In the genomic region with DNA sequence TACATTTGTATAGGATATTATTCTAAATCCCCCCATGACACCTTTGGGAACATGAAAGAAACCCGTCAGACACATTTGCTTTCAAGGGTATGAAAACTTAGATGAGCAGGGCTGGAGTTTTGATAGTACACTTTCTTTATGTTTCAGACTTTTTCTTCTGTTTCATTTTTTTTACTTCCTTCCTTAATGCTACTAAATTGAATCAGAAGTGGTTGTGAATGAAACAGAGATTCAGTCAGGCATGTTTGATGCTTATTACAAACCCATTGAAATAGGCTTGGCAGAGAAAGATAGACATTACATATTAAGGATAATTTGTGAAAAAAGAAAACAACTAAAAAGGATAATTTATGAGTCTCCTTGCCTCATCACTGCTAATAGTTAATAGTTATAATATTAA, we compare ENCODE assay signal across 19 cellular contexts.
"Had no signal": no experiment of that assay in that cellular context is flagged by ENCODE, and none has a peak within 500 bp of the region (broad histone marks: within the 10 kb centered on the region; RNA-seq: fewer than 3 reads in every experiment).

No MANE protein-coding gene starts in this region.

- H3K27ac Mint-ChIP-seq: activated B cell treated with CpG ODN at 0.5 μM for 24 hours; activated CD4-positive, alpha-beta T cell treated with anti-CD3 and anti-CD28 coated beads, Interleukin-2, amount 10 ng/mL, durations not matched to agents 7 days and 5 days; activated naive CD8-positive, alpha-beta T cell treated with anti-CD3 and anti-CD28 coated beads, Interleukin-2, amount 10 ng/mL, durations not matched to agents 7 days and 5 days; neural progenitor cell; progenitor cell of endocrine pancreas; type B pancreatic cell had no signal

- H2AFZ ChIP-seq: hepatocyte, neural progenitor cell had no signal

- H3K9me3 ChIP-seq: body of pancreas, mucosa of descending colon, stomach had no signal

- H3K79me2 ChIP-seq: hepatocyte had no signal

- H3K9ac ChIP-seq: neural progenitor cell had no signal

- DNase-seq: activated B cell treated with CpG ODN at 0.5 μM for 24 hours; activated CD4-positive, alpha-beta T cell treated with anti-CD3 and anti-CD28 coated beads, Interleukin-2, amount 10 ng/mL, durations not matched to agents 7 days and 5 days; activated gamma-delta T cell; activated naive CD8-positive, alpha-beta T cell treated with anti-CD3 and anti-CD28 coated beads, Interleukin-2, amount 10 ng/mL, durations not matched to agents 7 days and 5 days; activated T-cell treated with anti-CD3 and anti-CD28 coated beads for 4 hours; body of pancreas; effector memory CD8-positive, alpha-beta T cell; left cardiac atrium; mesenchymal stem cell; mucosa of descending colon; naive thymus-derived CD4-positive, alpha-beta T cell; stimulated activated CD4-positive, alpha-beta T cell treated with anti-CD3 and anti-CD28 coated beads, Interleukin-12 subunit alpha, Interleukin-12 subunit beta, amount 100 ng/mL, for 4 hours; stimulated activated CD4-positive, alpha-beta T cell treated with anti-CD3 and anti-CD28 coated beads, Interleukin-1b, Interleukin-23, amount 100 ng/mL, for 48 hours; stimulated activated CD8-positive, alpha-beta memory T cell treated with anti-CD3 and anti-CD28 coated beads, Interleukin-4, amount 100 ng/mL, for 48 hours; stomach had no signal

- H3K4me1 Mint-ChIP-seq: neural progenitor cell had no signal

- H3K27ac ChIP-seq: body of pancreas, hepatocyte, neural progenitor cell, stomach had no signal

- H3K36me3 Mint-ChIP-seq: neural progenitor cell had no signal

- ATAC-seq: body of pancreas; effector memory CD8-positive, alpha-beta T cell; left cardiac atrium; mucosa of descending colon; naive thymus-derived CD4-positive, alpha-beta T cell had no signal

- H3K27me3 Mint-ChIP-seq: activated B cell treated with CpG ODN at 0.5 μM for 24 hours; activated CD4-positive, alpha-beta T cell treated with anti-CD3 and anti-CD28 coated beads, Interleukin-2, amount 10 ng/mL, durations not matched to agents 7 days and 5 days; activated naive CD8-positive, alpha-beta T cell treated with anti-CD3 and anti-CD28 coated beads, Interleukin-2, amount 10 ng/mL, durations not matched to agents 7 days and 5 days; effector memory CD8-positive, alpha-beta T cell; naive thymus-derived CD4-positive, alpha-beta T cell; progenitor cell of endocrine pancreas; type B pancreatic cell had no signal

- H3K4me1 ChIP-seq: body of pancreas, neural progenitor cell, stomach had no signal

- H3K9me3 Mint-ChIP-seq: activated B cell treated with CpG ODN at 0.5 μM for 24 hours; activated CD4-positive, alpha-beta T cell treated with anti-CD3 and anti-CD28 coated beads, Interleukin-2, amount 10 ng/mL, durations not matched to agents 7 days and 5 days; activated naive CD8-positive, alpha-beta T cell treated with anti-CD3 and anti-CD28 coated beads, Interleukin-2, amount 10 ng/mL, durations not matched to agents 7 days and 5 days; effector memory CD8-positive, alpha-beta T cell; naive thymus-derived CD4-positive, alpha-beta T cell; neural progenitor cell; type B pancreatic cell had no signal

- H3K4me3 Mint-ChIP-seq: activated B cell treated with CpG ODN at 0.5 μM for 24 hours; activated CD4-positive, alpha-beta T cell treated with anti-CD3 and anti-CD28 coated beads, Interleukin-2, amount 10 ng/mL, durations not matched to agents 7 days and 5 days; activated naive CD8-positive, alpha-beta T cell treated with anti-CD3 and anti-CD28 coated beads, Interleukin-2, amount 10 ng/mL, durations not matched to agents 7 days and 5 days; effector memory CD8-positive, alpha-beta T cell; naive thymus-derived CD4-positive, alpha-beta T cell; neural progenitor cell; type B pancreatic cell had no signal

- H3K4me2 ChIP-seq: hepatocyte, neural progenitor cell had no signal

- H3K27me3 ChIP-seq: body of pancreas, hepatocyte, neural progenitor cell, stomach had no signal

- H3K4me3 ChIP-seq: body of pancreas, hepatocyte, mucosa of descending colon, neural progenitor cell, stomach had no signal
